In the genomic region with DNA sequence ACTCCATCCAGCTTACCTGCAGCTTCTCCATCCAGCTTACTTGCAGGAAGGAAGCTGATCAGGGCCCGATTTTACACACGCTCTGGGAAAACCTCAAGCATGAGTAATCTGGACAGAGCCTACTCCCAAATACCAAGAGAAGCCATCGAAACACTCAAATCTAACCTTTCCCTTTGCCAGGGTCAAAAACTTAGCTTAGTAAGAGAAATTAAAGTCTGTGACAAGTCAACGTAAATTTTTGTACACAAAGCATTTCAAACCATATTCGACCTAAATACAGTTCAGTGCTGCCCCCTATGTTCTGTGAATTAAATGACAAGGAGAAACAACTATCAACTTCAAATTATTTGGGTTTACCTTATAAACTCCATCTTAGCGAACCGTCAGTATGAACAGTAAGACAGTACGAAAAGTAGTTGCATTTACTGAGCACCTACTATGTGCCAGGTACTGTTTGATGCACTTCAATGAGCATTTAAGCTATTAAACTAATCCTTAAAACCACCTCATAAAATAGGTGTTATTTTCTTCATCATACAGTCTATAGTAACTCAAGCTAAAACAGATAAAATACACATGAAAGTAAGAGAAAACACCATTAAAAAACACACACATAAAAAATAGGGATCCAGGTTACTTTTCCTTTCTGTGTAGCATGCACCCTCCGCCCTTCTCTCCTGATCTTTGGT, we compare ENCODE assay signal across 8 cellular contexts. TPM values are rescaled to one million over a fixed set of nuclear protein-coding genes. Genes with fewer than 3 reads are reported as not detected.
DNase-seq lines count a peak whose midpoint lies in the region; ATAC-seq and TF ChIP-seq lines count a peak whose summit lies in the region.

No MANE protein-coding gene starts in this region.

- peak overlapping the region; percentile 29; the same call in 1 of the 2 replicates for H2AFZ ChIP-seq in Karpas-422 (ENCODE audit: low read length)

- H3K9me3 ChIP-seq in Karpas-422 (ENCODE audit: low read length), result peaks cover 5% of the 10 kb centered on the region; the same call in 1 of the 2 replicates

- 0 out of 2 replicates have a peak overlapping the region, but pooled peaks have one; percentile 30 for H3K9ac ChIP-seq in Karpas-422 (ENCODE audit: low read length)

- H3K9me2 ChIP-seq in Karpas-422 (replicated peaks; ENCODE audit: insufficient read depth, low read length), result no peaks in the 10 kb centered on the region

- in situ Hi-C loops in astrocyte of the cerebellum (cut with HindIII; ENCODE audit: low sequenced_read_pairs), result no loop called here

- H3K36me3 ChIP-seq in Karpas-422 (ENCODE audit: insufficient read depth, low read length), result 0 out of 2 replicates have a peak, but pooled peaks cover 9% of the 10 kb centered on the region

- no peaks in the 10 kb centered on the region for H3K79me2 ChIP-seq in Karpas-422 (ENCODE audit: low read length)

- DNase-seq in Karpas-422 (peak; percentile 60), astrocyte of the cerebellum (ENCODE audit: low read depth) (peak; percentile 55), left kidney (ENCODE audit: low read depth, low spot score) (peak; percentile 57), islet precursor cell (no peak), HuH-7.5 (ENCODE audit: low spot score) (no peak)

- H4K20me1 ChIP-seq in Karpas-422 (ENCODE audit: insufficient read depth, low read depth, low read length), result no peaks in the 10 kb centered on the region

- H3K27me3 ChIP-seq in Karpas-422 (ENCODE audit: low read length), result no peaks in the 10 kb centered on the region

- TF ChIP-seq CTCF in C4-2B (conservative IDR thresholded peaks at IDR 0.05), result peak; percentile 74
- TF ChIP-seq CTCF in astrocyte of the cerebellum (IDR thresholded peaks at IDR 0.05; ENCODE audit: low read depth, low read length, missing control alignments), result peak; percentile 43

- H3K27ac ChIP-seq in C4-2B (no peak overlapping the region), Karpas-422 (ENCODE audit: low read length) (no peak overlapping the region)

- H3K4me2 ChIP-seq in Karpas-422 (ENCODE audit: low read depth, low read length, poor library complexity, severe bottlenecking), result peak overlapping the region; percentile 42

- no peak for ATAC-seq in HG02885 (IDR thresholded peaks at IDR 0.05; ENCODE audit: poor library complexity, unreplicated experiment)
- ATAC-seq in GM18519 (IDR thresholded peaks at IDR 0.05; ENCODE audit: low FRiP score, unreplicated experiment), result no peak

- H3K4me3 ChIP-seq in Karpas-422 (ENCODE audit: low read length) (no peak overlapping the region), astrocyte of the cerebellum (ENCODE audit: low read depth, low read length) (no peak overlapping the region)

- H3K4me1 ChIP-seq in Karpas-422 (ENCODE audit: low read length), result peaks cover 37% of the 10 kb centered on the region

RNA-seq across cellular contexts. Expression of gene ARFGAP3, which starts 36.9 kb away (rescaled TPM):
- 20.0 and 26.1 TPM in 2 replicates for total RNA-seq in Karpas-422 (2014; rRNA removed; shearing (Covaris generic); ENCODE audit: low replicate concordance)

Comparison
In these comparisons a context has a peak if more than half of its experiments do, and no peak if none do; other contexts are left out.
1. DNase-seq: peak in Karpas-422 (single experiment), astrocyte of the cerebellum (single experiment) and left kidney (single experiment); none in islet precursor cell (single experiment) and HuH-7.5 (single experiment).